Comparison of ENCODE assay signal across 11 cellular contexts in the genomic region with DNA sequence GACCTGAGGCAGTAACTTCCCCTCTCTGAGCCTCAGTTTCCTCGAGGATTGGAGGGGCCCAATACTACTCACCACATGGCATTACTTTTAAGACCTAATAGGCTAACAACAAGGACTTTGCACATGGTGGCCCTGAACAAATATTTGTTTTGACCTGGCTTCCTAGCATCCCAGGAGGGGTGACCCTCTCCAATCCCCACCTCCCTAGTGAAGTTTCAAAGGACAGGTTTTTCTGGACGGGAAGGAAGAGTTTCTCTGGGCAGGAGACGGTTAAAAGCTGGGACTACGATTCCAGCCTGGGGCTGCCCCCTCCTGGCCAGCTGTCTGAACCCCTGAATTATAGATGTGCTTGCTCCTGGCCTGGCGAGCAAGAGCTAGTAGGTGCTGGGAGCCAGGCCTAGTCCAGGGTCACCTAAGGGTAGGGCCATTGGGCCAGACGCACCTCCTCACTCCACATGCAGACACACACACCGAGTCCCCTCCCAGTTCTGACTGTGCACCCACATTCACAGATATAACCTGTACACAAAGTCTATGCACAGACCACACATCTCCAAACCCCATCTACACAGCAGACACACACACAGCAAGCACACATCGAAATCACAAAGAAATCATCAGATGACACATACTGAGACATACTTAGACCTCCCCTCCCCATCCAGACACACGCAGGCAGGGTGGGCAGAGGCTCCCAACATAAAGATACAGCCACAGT. TPM values are rescaled to one million over a fixed set of nuclear protein-coding genes. Genes with fewer than 3 reads are reported as not detected.
DNase-seq lines count a peak whose midpoint lies in the region; ATAC-seq and TF ChIP-seq lines count a peak whose summit lies in the region.
"Had no signal": no experiment of that assay in that cellular context is flagged by ENCODE, and none has a peak within 500 bp of the region (broad histone marks: within the 10 kb centered on the region; RNA-seq: fewer than 3 reads in every experiment).

No MANE protein-coding gene starts in this region.

- no peak overlapping the region for H3K27ac ChIP-seq in colonic mucosa
- H3K27ac ChIP-seq: right lobe of liver had no signal

- H3K36me3 Mint-ChIP-seq in activated CD4-positive, alpha-beta T cell treated with anti-CD3 and anti-CD28 coated beads, Interleukin-2, amount 10 ng/mL, durations not matched to agents 24 days and 14 days (ENCODE audit: low read depth) = peaks cover 6% of the 10 kb centered on the region
- peaks cover 9% of the 10 kb centered on the region for H3K36me3 Mint-ChIP-seq in activated CD4-positive, alpha-beta T cell treated with anti-CD3 and anti-CD28 coated beads, Interleukin-2, amount 10 ng/mL, durations not matched to agents 7 days and 5 days (ENCODE audit: low read depth)
- H3K36me3 Mint-ChIP-seq in progenitor cell of endocrine pancreas (ENCODE audit: insufficient read depth) = no peaks in the 10 kb centered on the region

- H3K27ac Mint-ChIP-seq in activated CD4-positive, alpha-beta T cell treated with anti-CD3 and anti-CD28 coated beads, Interleukin-2, amount 10 ng/mL, durations not matched to agents 24 days and 14 days = peak overlapping the region; percentile 4
- no peak overlapping the region for H3K27ac Mint-ChIP-seq in activated CD4-positive, alpha-beta T cell treated with anti-CD3 and anti-CD28 coated beads, Interleukin-2, amount 10 ng/mL, durations not matched to agents 7 days and 5 days
- no peak overlapping the region for H3K27ac Mint-ChIP-seq in progenitor cell of endocrine pancreas

- CTCF ChIA-PET in activated CD4-positive, alpha-beta T cell treated with anti-CD3 and anti-CD28 coated beads, Interleukin-2, amount 10 ng/mL, durations not matched to agents 7 days and 5 days (lab: Charles Lee) = interaction anchor here (0.7 to 4.3 kb wide), 3 partner anchors 12 to 19 kb away, joined by 4 to 18 read pairs (median 4); no protein-coding TSS in a partner anchor

- no peaks in the 10 kb centered on the region for H3K36me3 ChIP-seq in colonic mucosa
- H3K36me3 ChIP-seq: right lobe of liver had no signal

- no peak for ATAC-seq in HG03175 (IDR thresholded peaks at IDR 0.05; ENCODE audit: unreplicated experiment)

- no peak overlapping the region for H3K4me3 Mint-ChIP-seq in activated CD4-positive, alpha-beta T cell treated with anti-CD3 and anti-CD28 coated beads, Interleukin-2, amount 10 ng/mL, durations not matched to agents 24 days and 14 days
- H3K4me3 Mint-ChIP-seq in activated CD4-positive, alpha-beta T cell treated with anti-CD3 and anti-CD28 coated beads, Interleukin-2, amount 10 ng/mL, durations not matched to agents 7 days and 5 days = no peak overlapping the region
- no peak overlapping the region for H3K4me3 Mint-ChIP-seq in progenitor cell of endocrine pancreas (ENCODE audit: low read depth)

- peaks cover 51% of the 10 kb centered on the region for H3K27me3 ChIP-seq in colonic mucosa

- peaks cover 11% of the 10 kb centered on the region for H3K4me1 ChIP-seq in colonic mucosa

- peaks cover 28% of the 10 kb centered on the region for H3K4me1 Mint-ChIP-seq in activated CD4-positive, alpha-beta T cell treated with anti-CD3 and anti-CD28 coated beads, Interleukin-2, amount 10 ng/mL, durations not matched to agents 24 days and 14 days
- H3K4me1 Mint-ChIP-seq in activated CD4-positive, alpha-beta T cell treated with anti-CD3 and anti-CD28 coated beads, Interleukin-2, amount 10 ng/mL, durations not matched to agents 7 days and 5 days = peaks cover 34% of the 10 kb centered on the region
- peaks cover 20% of the 10 kb centered on the region for H3K4me1 Mint-ChIP-seq in progenitor cell of endocrine pancreas (ENCODE audit: low read depth)

- POLR2A ChIA-PET in activated CD4-positive, alpha-beta T cell treated with anti-CD3 and anti-CD28 coated beads, Interleukin-2, amount 10 ng/mL, durations not matched to agents 7 days and 5 days (lab: Charles Lee) = no interaction called here

- peaks cover 56% of the 10 kb centered on the region for H3K27me3 Mint-ChIP-seq in activated CD4-positive, alpha-beta T cell treated with anti-CD3 and anti-CD28 coated beads, Interleukin-2, amount 10 ng/mL, durations not matched to agents 24 days and 14 days
- peaks cover 51% of the 10 kb centered on the region for H3K27me3 Mint-ChIP-seq in activated CD4-positive, alpha-beta T cell treated with anti-CD3 and anti-CD28 coated beads, Interleukin-2, amount 10 ng/mL, durations not matched to agents 7 days and 5 days
- peaks cover 74% of the 10 kb centered on the region for H3K27me3 Mint-ChIP-seq in progenitor cell of endocrine pancreas

- H3K9me3 ChIP-seq in colonic mucosa = no peaks in the 10 kb centered on the region
- H3K9me3 ChIP-seq: right lobe of liver had no signal

- no peak overlapping the region for H3K9ac ChIP-seq in colonic mucosa (ENCODE audit: low read depth in 2 of 2, low read length in 2 of 2)

- no peaks in the 10 kb centered on the region for H3K9me3 Mint-ChIP-seq in activated CD4-positive, alpha-beta T cell treated with anti-CD3 and anti-CD28 coated beads, Interleukin-2, amount 10 ng/mL, durations not matched to agents 24 days and 14 days
- H3K9me3 Mint-ChIP-seq in activated CD4-positive, alpha-beta T cell treated with anti-CD3 and anti-CD28 coated beads, Interleukin-2, amount 10 ng/mL, durations not matched to agents 7 days and 5 days = no peaks in the 10 kb centered on the region
- H3K9me3 Mint-ChIP-seq in progenitor cell of endocrine pancreas (ENCODE audit: low read depth) = no peaks in the 10 kb centered on the region

- H3K4me3 ChIP-seq in choroid plexus epithelial cell (ENCODE audit: low read depth, low read length) = no peak overlapping the region
- H3K4me3 ChIP-seq in colonic mucosa = no peak overlapping the region
- H3K4me3 ChIP-seq: right lobe of liver had no signal

- DNase-seq in activated CD4-positive, alpha-beta T cell treated with anti-CD3 and anti-CD28 coated beads, Interleukin-2, amount 10 ng/mL, durations not matched to agents 24 days and 14 days = no peak
- no peak for DNase-seq in activated CD4-positive, alpha-beta T cell treated with anti-CD3 and anti-CD28 coated beads, Interleukin-2, amount 10 ng/mL, durations not matched to agents 7 days and 5 days
- peak; percentile 30 for DNase-seq in M059J (ENCODE audit: low read depth)
- DNase-seq in choroid plexus epithelial cell (ENCODE audit: low read depth) = peak; percentile 53
- DNase-seq in progenitor cell of endocrine pancreas (ENCODE audit: low spot score, unreplicated experiment) = no peak
- DNase-seq in colonic mucosa = no peak
- no peak for DNase-seq in COR-L47 (lab: John Stamatoyannopoulos, UW)
- DNase-seq: NCI-H748 treated with DMSO at 0.1 percent for 48 hours; right lobe of liver; stimulated activated naive CD4-positive, alpha-beta T cell treated with Interleukin-2 at 50 U/mL for 16 hours had no signal

- intact Hi-C loops in activated CD4-positive, alpha-beta T cell treated with anti-CD3 and anti-CD28 coated beads, Interleukin-2, amount 10 ng/mL, durations not matched to agents 24 days and 14 days (cut with micrococcal nuclease) = no loop called here
- intact Hi-C loops in colonic mucosa (cut with DNase I) = loop anchor here (2.0 kb wide), 1 partner anchor 143 kb away; no protein-coding TSS in a partner anchor

- TF ChIP-seq CTCF in choroid plexus epithelial cell (conservative IDR thresholded peaks at IDR 0.05; ENCODE audit: low read depth, low read length) = peak; percentile 69
- TF ChIP-seq CTCF in progenitor cell of endocrine pancreas (IDR thresholded peaks at IDR 0.05; ENCODE audit: unreplicated experiment) = peak; percentile 36
- no peak for TF ChIP-seq CTCF in colonic mucosa (IDR thresholded peaks at IDR 0.05)

RNA-seq across cellular contexts. Expression of a gene that starts 2.7 kb away (rescaled TPM):
- 0.31 and 0.89 TPM in 2 replicates for total RNA-seq in activated CD4-positive, alpha-beta T cell treated with anti-CD3 and anti-CD28 coated beads, Interleukin-2, amount 10 ng/mL, durations not matched to agents 24 days and 14 days
- total RNA-seq in activated CD4-positive, alpha-beta T cell treated with anti-CD3 and anti-CD28 coated beads, Interleukin-2, amount 10 ng/mL, durations not matched to agents 7 days and 5 days = under 1 TPM; 0.54 to 0.82 TPM
- 4.0 and 4.4 TPM in 2 replicates for total RNA-seq in M059J (2014; rRNA removed; shearing (Covaris generic))
- total RNA-seq in progenitor cell of endocrine pancreas (0.36 and 0.38 TPM in 2 replicates), colonic mucosa (under 1 TPM; 0.13 to 0.35 TPM)
- total RNA-seq: right lobe of liver had no signal

RNA-seq across cellular contexts. Expression of a gene that starts 22.6 kb away (rescaled TPM):
- total RNA-seq in activated CD4-positive, alpha-beta T cell treated with anti-CD3 and anti-CD28 coated beads, Interleukin-2, amount 10 ng/mL, durations not matched to agents 24 days and 14 days = 144 and 146 TPM in 2 replicates
- 10 to 100 TPM; 81.6 to 82.9 TPM for total RNA-seq in activated CD4-positive, alpha-beta T cell treated with anti-CD3 and anti-CD28 coated beads, Interleukin-2, amount 10 ng/mL, durations not matched to agents 7 days and 5 days
- total RNA-seq in M059J (2014; rRNA removed; shearing (Covaris generic)) = 91.3 and 166 TPM in 2 replicates
- total RNA-seq in progenitor cell of endocrine pancreas (105 and 107 TPM in 2 replicates), colonic mucosa (100 to 1,000 TPM; 300 to 366 TPM)

Comparison
In these comparisons a context has a peak if more than half of its experiments do, and no peak if none do; other contexts are left out.
1. DNase-seq: peak in M059J (single experiment) and choroid plexus epithelial cell (single experiment); none in activated CD4-positive, alpha-beta T cell treated with anti-CD3 and anti-CD28 coated beads, Interleukin-2, amount 10 ng/mL, durations not matched to agents 24 days and 14 days (single experiment), activated CD4-positive, alpha-beta T cell treated with anti-CD3 and anti-CD28 coated beads, Interleukin-2, amount 10 ng/mL, durations not matched to agents 7 days and 5 days (single experiment), progenitor cell of endocrine pancreas (single experiment), colonic mucosa (single experiment) and COR-L47 (single experiment).